18 cellular contexts compared by ENCODE assay signal in the genomic region with DNA sequence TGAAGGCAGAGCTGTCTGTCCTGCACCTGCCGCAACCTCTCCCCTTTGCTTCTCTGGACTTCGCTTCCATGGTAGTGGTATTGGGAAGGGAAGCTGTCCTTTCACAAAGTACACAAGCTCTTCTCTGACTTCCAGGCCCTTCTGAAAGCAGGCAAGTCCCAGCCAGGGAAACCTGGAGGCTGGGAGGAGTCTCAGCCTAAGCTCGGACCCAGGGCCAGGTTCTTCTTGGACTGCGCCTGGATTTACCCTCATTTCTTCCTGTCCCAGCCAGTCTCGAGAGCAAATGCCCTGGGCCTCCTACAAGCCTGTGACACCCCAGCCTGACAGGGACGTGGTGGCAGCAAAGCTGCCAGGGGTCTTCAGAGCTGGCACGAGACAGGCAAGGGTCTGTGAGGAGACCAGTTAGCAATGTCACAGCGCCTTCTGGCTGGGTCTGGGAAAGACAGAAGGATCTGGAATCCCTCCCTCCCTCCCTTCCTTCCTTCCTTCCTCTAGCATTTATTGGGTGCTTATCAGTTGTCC.
"Had no signal": no experiment of that assay in that cellular context is flagged by ENCODE, and none has a peak within 500 bp of the region (broad histone marks: within the 10 kb centered on the region; RNA-seq: fewer than 3 reads in every experiment).

No MANE protein-coding gene starts in this region.

- H3K9me3 ChIP-seq: adrenal gland, ovary, tibial nerve, uterus had no signal

- FAIRE-seq: islet of Langerhans had no signal

- H3K9me3 Mint-ChIP-seq: activated naive CD4-positive, alpha-beta T cell treated with anti-CD3 and anti-CD28 coated beads, Interleukin-2, amount 50 U/mL, for 24 hours; neural crest cell; T-cell had no signal

- H3K4me3 ChIP-seq: adrenal gland, cardiac muscle cell, hepatocyte, ovary, tibial nerve, uterus had no signal

- H3K4me1 ChIP-seq: uterus had no signal

- H3K27me3 Mint-ChIP-seq: activated naive CD4-positive, alpha-beta T cell treated with anti-CD3 and anti-CD28 coated beads, Interleukin-2, amount 50 U/mL, for 24 hours had no signal

- H3K27ac Mint-ChIP-seq: activated CD4-positive, alpha-beta T cell treated with anti-CD3 and anti-CD28 coated beads for 36 hours; activated naive CD4-positive, alpha-beta T cell treated with anti-CD3 and anti-CD28 coated beads, Interleukin-2, amount 50 U/mL, for 24 hours; T-cell; WTC11 had no signal

- H3K27me3 ChIP-seq: adrenal gland, cardiac muscle cell, hepatocyte, ovary, tibial nerve, uterus had no signal

- H3K4me3 Mint-ChIP-seq: activated CD4-positive, alpha-beta T cell treated with anti-CD3 and anti-CD28 coated beads for 36 hours; activated naive CD4-positive, alpha-beta T cell treated with anti-CD3 and anti-CD28 coated beads, Interleukin-2, amount 50 U/mL, for 24 hours; neural crest cell; T-cell; WTC11 had no signal

- H3K27ac ChIP-seq: adrenal gland, cardiac muscle cell, epithelial cell of prostate, hepatocyte, ovary, uterus had no signal

- H3K36me3 Mint-ChIP-seq: activated naive CD4-positive, alpha-beta T cell treated with anti-CD3 and anti-CD28 coated beads, Interleukin-2, amount 50 U/mL, for 24 hours; T-cell; WTC11 had no signal

- H3K4me2 ChIP-seq: hepatocyte had no signal

- DNase-seq: activated CD4-positive, alpha-beta T cell treated with anti-CD3 and anti-CD28 coated beads for 36 hours; activated CD4-positive, alpha-beta T cell treated with anti-CD3 and anti-CD28 coated beads, Interleukin-2, amount 50 U/mL, for 48 hours; activated gamma-delta T cell; foreskin fibroblast; stimulated activated CD8-positive, alpha-beta memory T cell treated with anti-CD3 and anti-CD28 coated beads, Interleukin-4, amount 100 ng/mL, for 48 hours; stimulated activated naive CD4-positive, alpha-beta T cell; T-cell; uterus had no signal

- H3K36me3 ChIP-seq: adrenal gland, cardiac muscle cell, ovary, uterus had no signal
